25 cellular contexts compared by ENCODE assay signal in genomic region chr2:57479994-57480393, GRCh38.
"Had no signal": no experiment of that assay in that cellular context is flagged by ENCODE, and none has a peak within 500 bp of the region (broad histone marks: within the 10 kb centered on the region; RNA-seq: fewer than 3 reads in every experiment).

No MANE protein-coding gene starts in this region.

- H3K9me3 Mint-ChIP-seq: dendritic cell treated with granulocyte-macrophage colony-stimulating factor and Interleukin-4, amounts not matched to agents 40 ng/mL and 50 ng/mL, for 4 days; T-helper 1 cell treated with Interleukin-12 subunit alpha and Interleukin-12 subunit beta and Interleukin-4 antibody, amounts not matched to agents 30 μg/mL and 1 μg/mL, for 36 hours; WTC11 had no signal

- H3K27ac ChIP-seq: body of pancreas, ovary, psoas muscle, upper lobe of left lung had no signal

- H3K4me1 ChIP-seq: body of pancreas, upper lobe of left lung had no signal

- DNase-seq: activated CD4-positive, alpha-beta T cell treated with anti-CD3 and anti-CD28 coated beads for 4 hours; activated CD4-positive, alpha-beta T cell treated with anti-CD3 and anti-CD28 coated beads, Interleukin-2, amount 50 U/mL, for 48 hours; activated effector memory CD4-positive, alpha-beta T cell treated with Interleukin-2 at 50 U/mL for 16 hours; activated naive CD4-positive, alpha-beta T cell treated with anti-CD3 and anti-CD28 coated beads, Interleukin-2, amount 10 ng/mL, durations not matched to agents 7 days and 5 days; activated T-cell treated with anti-CD3 and anti-CD28 coated beads, Interleukin-2, amount 50 U/mL, for 72 hours; anterior cingulate cortex; body of pancreas; caudate nucleus; effector CD4-positive, alpha-beta T cell; hippocampal formation; left ventricle myocardium superior; ovary; psoas muscle; right cardiac atrium; stimulated activated CD4-positive, alpha-beta T cell treated with anti-CD3 and anti-CD28 coated beads, Interleukin-12 subunit alpha, Interleukin-12 subunit beta, amount 100 ng/mL, for 4 hours; stimulated activated CD4-positive, alpha-beta T cell treated with anti-CD3 and anti-CD28 coated beads, Interleukin-4, amount 100 ng/mL, for 4 hours; stimulated activated naive CD8-positive, alpha-beta T cell treated with anti-CD3 and anti-CD28 coated beads, Interleukin-15, Interleukin-2, amounts not matched to agents 100 U/mL and 50 U/mL, for 24 hours; T1000; upper lobe of left lung had no signal

- H3K36me3 ChIP-seq: ovary, upper lobe of left lung had no signal

- ATAC-seq: activated T-cell treated with anti-CD3 and anti-CD28 coated beads, Interleukin-2, amount 50 U/mL, for 72 hours; body of pancreas; left ventricle myocardium superior; natural killer cell treated with Interleukin-12 subunit alpha and Interleukin-12 subunit beta and Interleukin-15 and Interleukin-18, amount 100 ng/mL, for 72 hours; psoas muscle; right cardiac atrium; stimulated activated naive CD8-positive, alpha-beta T cell treated with anti-CD3 and anti-CD28 coated beads, Interleukin-15, Interleukin-2, amounts not matched to agents 100 U/mL and 50 U/mL, for 24 hours; WTC11 had no signal

- H3K27me3 Mint-ChIP-seq: activated naive CD4-positive, alpha-beta T cell treated with anti-CD3 and anti-CD28 coated beads, Interleukin-2, amount 10 ng/mL, durations not matched to agents 7 days and 5 days; dendritic cell treated with granulocyte-macrophage colony-stimulating factor and Interleukin-4, amounts not matched to agents 40 ng/mL and 50 ng/mL, for 4 days; natural killer cell treated with Interleukin-12 subunit alpha and Interleukin-12 subunit beta and Interleukin-15 and Interleukin-18, amount 100 ng/mL, for 72 hours had no signal

- H3K9me3 ChIP-seq: body of pancreas, ovary, psoas muscle, upper lobe of left lung had no signal

- H3K36me3 Mint-ChIP-seq: activated naive CD4-positive, alpha-beta T cell treated with anti-CD3 and anti-CD28 coated beads, Interleukin-2, amount 10 ng/mL, durations not matched to agents 7 days and 5 days; natural killer cell treated with Interleukin-12 subunit alpha and Interleukin-12 subunit beta and Interleukin-15 and Interleukin-18, amount 100 ng/mL, for 72 hours; WTC11 had no signal

- H3K4me3 Mint-ChIP-seq: activated naive CD4-positive, alpha-beta T cell treated with anti-CD3 and anti-CD28 coated beads, Interleukin-2, amount 10 ng/mL, durations not matched to agents 7 days and 5 days; activated T-cell treated with anti-CD3 and anti-CD28 coated beads, Interleukin-2, amount 50 U/mL, for 72 hours; dendritic cell treated with granulocyte-macrophage colony-stimulating factor and Interleukin-4, amounts not matched to agents 40 ng/mL and 50 ng/mL, for 4 days; natural killer cell treated with Interleukin-12 subunit alpha and Interleukin-12 subunit beta and Interleukin-15 and Interleukin-18, amount 100 ng/mL, for 72 hours; T-helper 1 cell treated with Interleukin-12 subunit alpha and Interleukin-12 subunit beta and Interleukin-4 antibody, amounts not matched to agents 30 μg/mL and 1 μg/mL, for 36 hours; WTC11 had no signal

- H3K27ac Mint-ChIP-seq: activated naive CD4-positive, alpha-beta T cell treated with anti-CD3 and anti-CD28 coated beads, Interleukin-2, amount 10 ng/mL, durations not matched to agents 7 days and 5 days; activated T-cell treated with anti-CD3 and anti-CD28 coated beads, Interleukin-2, amount 50 U/mL, for 72 hours; dendritic cell treated with granulocyte-macrophage colony-stimulating factor and Interleukin-4, amounts not matched to agents 40 ng/mL and 50 ng/mL, for 4 days; natural killer cell treated with Interleukin-12 subunit alpha and Interleukin-12 subunit beta and Interleukin-15 and Interleukin-18, amount 100 ng/mL, for 72 hours; T-helper 1 cell treated with Interleukin-12 subunit alpha and Interleukin-12 subunit beta and Interleukin-4 antibody, amounts not matched to agents 30 μg/mL and 1 μg/mL, for 36 hours; WTC11 had no signal

- H3K4me1 Mint-ChIP-seq: activated naive CD4-positive, alpha-beta T cell treated with anti-CD3 and anti-CD28 coated beads, Interleukin-2, amount 10 ng/mL, durations not matched to agents 7 days and 5 days had no signal

- FAIRE-seq: endometrium, frontal cortex had no signal

- H3K4me3 ChIP-seq: body of pancreas, ovary, psoas muscle, upper lobe of left lung had no signal

- H3K27me3 ChIP-seq: body of pancreas, ovary, upper lobe of left lung had no signal
